25 cellular contexts compared by ENCODE assay signal in genomic region chr10:122503886-122504285, GRCh38. TPM values are rescaled to one million over a fixed set of nuclear protein-coding genes. Genes with fewer than 3 reads are reported as not detected.
DNase-seq lines count a peak whose midpoint lies in the region; ATAC-seq, FAIRE-seq and TF ChIP-seq lines count a peak whose summit lies in the region.
"Had no signal": no experiment of that assay in that cellular context is flagged by ENCODE, and none has a peak within 500 bp of the region (broad histone marks: within the 10 kb centered on the region; RNA-seq: fewer than 3 reads in every experiment).

No MANE protein-coding gene starts in this region.

- peak overlapping the region; percentile 45 for H3K4me2 ChIP-seq in A549
- H3K4me2 ChIP-seq: BLaER1 treated with 17β-estradiol and CSF1 and Interleukin-3, amounts not matched to agents 10 nM and 100 nM had no signal

- CTCF ChIA-PET in A549 (lab: Yijun Ruan, JAX), result interaction anchor here (0.8 to 4.2 kb wide), 7 partner anchors 10 to 72 kb away, joined by 3 to 12 read pairs (median 3); no protein-coding TSS in a partner anchor
- CTCF ChIA-PET in activated CD4-positive, alpha-beta memory T cell treated with anti-CD3 and anti-CD28 coated beads for 36 hours (lab: Charles Lee), result interaction anchor here (0.8 kb wide), 1 partner anchor 62 kb away, joined by 5 read pairs; no protein-coding TSS in a partner anchor

- H3K36me3 Mint-ChIP-seq in activated CD4-positive, alpha-beta memory T cell treated with anti-CD3 and anti-CD28 coated beads for 36 hours, result no peaks in the 10 kb centered on the region
- H3K36me3 Mint-ChIP-seq: activated naive CD4-positive, alpha-beta T cell treated with anti-CD3 and anti-CD28 coated beads, Interleukin-2, amount 50 U/mL, for 24 hours; stimulated activated effector memory CD8-positive, alpha-beta T cell treated with anti-CD3 and anti-CD28 coated beads, Interleukin-12 subunit alpha, Interleukin-12 subunit beta, amount 100 ng/mL, for 72 hours; type B pancreatic cell had no signal

- intact Hi-C loops in ascending aorta (cut with DNase I), result no loop called here
- intact Hi-C loops in activated CD4-positive, alpha-beta memory T cell treated with anti-CD3 and anti-CD28 coated beads for 36 hours (cut with micrococcal nuclease), result no loop called here

- POLR2A ChIA-PET in A549 (lab: Yijun Ruan, JAX), result no interaction called here
- POLR2A ChIA-PET in activated CD4-positive, alpha-beta memory T cell treated with anti-CD3 and anti-CD28 coated beads for 36 hours (lab: Charles Lee), result no interaction called here

- H3K9me3 ChIP-seq in A549 (no peaks in the 10 kb centered on the region), ascending aorta (no peaks in the 10 kb centered on the region), gastroesophageal sphincter (no peaks in the 10 kb centered on the region), skeletal muscle tissue (ENCODE audit: control insufficient read depth in 3 of 3, low read length in 3 of 3) (no peaks in the 10 kb centered on the region)
- H3K9me3 ChIP-seq: BLaER1 treated with 17β-estradiol and CSF1 and Interleukin-3, amounts not matched to agents 10 nM and 100 nM had no signal

- H3K4me3 ChIP-seq in A549 (no peak overlapping the region), ascending aorta (no peak overlapping the region), gastroesophageal sphincter (no peak overlapping the region), skeletal muscle tissue (ENCODE audit: low read length in 3 of 3) (no peak overlapping the region)
- H3K4me3 ChIP-seq: BLaER1 treated with 17β-estradiol and CSF1 and Interleukin-3, amounts not matched to agents 10 nM and 100 nM; skin epidermis had no signal

- no peak for TF ChIP-seq POLR2A in A549 (IDR thresholded peaks at IDR 0.05; ENCODE audit: low read length)
- no peak for TF ChIP-seq POLR2A in gastroesophageal sphincter (IDR thresholded peaks at IDR 0.05)

- H3K9me3 Mint-ChIP-seq in activated CD4-positive, alpha-beta memory T cell treated with anti-CD3 and anti-CD28 coated beads for 36 hours, result no peaks in the 10 kb centered on the region
- H3K9me3 Mint-ChIP-seq: activated B cell treated with CpG ODN at 0.5 μM for 24 hours; activated naive CD4-positive, alpha-beta T cell treated with anti-CD3 and anti-CD28 coated beads, Interleukin-2, amount 50 U/mL, for 24 hours; activated T-cell treated with anti-CD3 and anti-CD28 coated beads, Interleukin-2, amount 50 U/mL, for 24 hours; effector memory CD8-positive, alpha-beta T cell; neural crest cell; stimulated activated effector memory CD8-positive, alpha-beta T cell treated with anti-CD3 and anti-CD28 coated beads, Interleukin-12 subunit alpha, Interleukin-12 subunit beta, amount 100 ng/mL, for 72 hours; type B pancreatic cell had no signal

- no peaks in the 10 kb centered on the region for H3K4me1 Mint-ChIP-seq in activated CD4-positive, alpha-beta memory T cell treated with anti-CD3 and anti-CD28 coated beads for 36 hours (ENCODE audit: low read depth)
- H3K4me1 Mint-ChIP-seq: activated B cell treated with CpG ODN at 0.5 μM for 24 hours; activated naive CD4-positive, alpha-beta T cell treated with anti-CD3 and anti-CD28 coated beads, Interleukin-2, amount 50 U/mL, for 24 hours had no signal

- 92% methylated on average over 4 of the region's 12 CpGs for WGBS in A549 (ENCODE audit: missing lambda C conversion rate)
- WGBS in gastroesophageal sphincter (ENCODE audit: low coverage in 1 of 2), 2 donors, result 60% methylated on average over 1 of the region's 12 CpGs; no CpG with 5 or more reads in 1 of the 2 donors

- DNase-seq in A549 (ENCODE audit: low read depth in 1 of 2, low spot score in 1 of 2) (no peak), ascending aorta (ENCODE audit: low spot score in 2 of 2) (no peak), GM19238 (ENCODE audit: insufficient read length, low spot score) (no peak)
- no peak for DNase-seq in activated CD4-positive, alpha-beta memory T cell treated with anti-CD3 and anti-CD28 coated beads for 36 hours
- DNase-seq: activated B cell treated with CpG ODN at 0.5 μM for 24 hours; activated CD8-positive, alpha-beta memory T cell treated with anti-CD3 and anti-CD28 coated beads for 24 hours; activated T-cell treated with anti-CD3 and anti-CD28 coated beads, Interleukin-2, amount 50 U/mL, for 24 hours; effector memory CD8-positive, alpha-beta T cell; glutamatergic neuron; Kasumi-1; stimulated activated CD4-positive, alpha-beta T cell treated with anti-CD3 and anti-CD28 coated beads, Interleukin-1b, Interleukin-23, amount 100 ng/mL, for 48 hours had no signal

- TF ChIP-seq CTCF in A549 (IDR thresholded peaks at IDR 0.05), result no peak
- TF ChIP-seq CTCF in ascending aorta (IDR thresholded peaks at IDR 0.05), result no peak
- no peak for TF ChIP-seq CTCF in gastroesophageal sphincter (IDR thresholded peaks at IDR 0.05)

- H3K27me3 ChIP-seq in ascending aorta (no peaks in the 10 kb centered on the region), gastroesophageal sphincter (no peaks in the 10 kb centered on the region), skeletal muscle tissue (ENCODE audit: control insufficient read depth in 3 of 3, insufficient read depth in 3 of 3, low read length in 3 of 3) (no peaks in the 10 kb centered on the region)
- H3K27me3 ChIP-seq: BLaER1 treated with 17β-estradiol and CSF1 and Interleukin-3, amounts not matched to agents 10 nM and 100 nM had no signal

- H3K4me3 Mint-ChIP-seq in activated CD4-positive, alpha-beta memory T cell treated with anti-CD3 and anti-CD28 coated beads for 36 hours, result no peak overlapping the region
- H3K4me3 Mint-ChIP-seq: activated B cell treated with CpG ODN at 0.5 μM for 24 hours; activated naive CD4-positive, alpha-beta T cell treated with anti-CD3 and anti-CD28 coated beads, Interleukin-2, amount 50 U/mL, for 24 hours; activated T-cell treated with anti-CD3 and anti-CD28 coated beads, Interleukin-2, amount 50 U/mL, for 24 hours; effector memory CD8-positive, alpha-beta T cell; neural crest cell; stimulated activated effector memory CD8-positive, alpha-beta T cell treated with anti-CD3 and anti-CD28 coated beads, Interleukin-12 subunit alpha, Interleukin-12 subunit beta, amount 100 ng/mL, for 72 hours; type B pancreatic cell had no signal

- no peak overlapping the region for H3K27ac Mint-ChIP-seq in activated CD4-positive, alpha-beta memory T cell treated with anti-CD3 and anti-CD28 coated beads for 36 hours
- H3K27ac Mint-ChIP-seq: activated B cell treated with CpG ODN at 0.5 μM for 24 hours; activated naive CD4-positive, alpha-beta T cell treated with anti-CD3 and anti-CD28 coated beads, Interleukin-2, amount 50 U/mL, for 24 hours; activated T-cell treated with anti-CD3 and anti-CD28 coated beads, Interleukin-2, amount 50 U/mL, for 24 hours; progenitor cell of endocrine pancreas; stimulated activated effector memory CD8-positive, alpha-beta T cell treated with anti-CD3 and anti-CD28 coated beads, Interleukin-12 subunit alpha, Interleukin-12 subunit beta, amount 100 ng/mL, for 72 hours; type B pancreatic cell had no signal

- no peak for FAIRE-seq in A549 (lab: Jason Lieb, UNC)
- FAIRE-seq: H1 had no signal

- ATAC-seq in A549 (no peak), gastroesophageal sphincter (no peak), GM18502 (IDR thresholded peaks at IDR 0.05; ENCODE audit: poor library complexity, unreplicated experiment) (no peak), HG02870 (IDR thresholded peaks at IDR 0.05; ENCODE audit: unreplicated experiment) (no peak)
- ATAC-seq: effector memory CD8-positive, alpha-beta T cell; stimulated activated effector memory CD8-positive, alpha-beta T cell treated with anti-CD3 and anti-CD28 coated beads, Interleukin-12 subunit alpha, Interleukin-12 subunit beta, amount 100 ng/mL, for 72 hours had no signal

- TF ChIP-seq EP300 in A549 (IDR thresholded peaks at IDR 0.05), result no peak
- no peak for TF ChIP-seq EP300 in gastroesophageal sphincter (IDR thresholded peaks at IDR 0.05)

- peak overlapping the region; percentile 50 to 68; a peak in 4 of 6 replicates for H3K27ac ChIP-seq in A549
- H3K27ac ChIP-seq in ascending aorta, result peak overlapping the region; percentile 75 to 95
- peak overlapping the region in 3 of 4 donors; percentile 34 to 66 (median 60) for H3K27ac ChIP-seq in gastroesophageal sphincter
- peak overlapping the region; percentile 36 for H3K27ac ChIP-seq in skeletal muscle tissue (ENCODE audit: low read depth, low read length)

- H3K9ac ChIP-seq in skeletal muscle tissue (ENCODE audit: low read depth in 1 of 3, low read length in 3 of 3), result no peak overlapping the region
- H3K9ac ChIP-seq: BLaER1 treated with 17β-estradiol and CSF1 and Interleukin-3, amounts not matched to agents 10 nM and 100 nM had no signal

- peaks cover 18 to 27% of the 10 kb centered on the region in 2 donors for H3K36me3 ChIP-seq in ascending aorta
- H3K36me3 ChIP-seq in gastroesophageal sphincter, result peaks cover 0 to 28% of the 10 kb centered on the region in 2 donors
- peaks cover 5 to 19% (median 11%) of the 10 kb centered on the region in 3 donors for H3K36me3 ChIP-seq in skeletal muscle tissue (ENCODE audit: control insufficient read depth in 3 of 3, insufficient read depth in 3 of 3, low read length in 3 of 3)
- H3K36me3 ChIP-seq: BLaER1 treated with 17β-estradiol and CSF1 and Interleukin-3, amounts not matched to agents 10 nM and 100 nM had no signal

- peaks cover 12% of the 10 kb centered on the region for H3K4me1 ChIP-seq in A549
- peaks cover 22 to 30% of the 10 kb centered on the region in 2 donors for H3K4me1 ChIP-seq in ascending aorta
- H3K4me1 ChIP-seq in gastroesophageal sphincter, result peaks cover 0 to 45% (median 17%) of the 10 kb centered on the region in 3 donors
- H3K4me1 ChIP-seq in skeletal muscle tissue (ENCODE audit: control insufficient read depth in 3 of 3, insufficient read depth in 3 of 3, low read length in 3 of 3), result peaks cover 16 to 31% (median 27%) of the 10 kb centered on the region in 3 donors

- no peaks in the 10 kb centered on the region for H3K27me3 Mint-ChIP-seq in activated CD4-positive, alpha-beta memory T cell treated with anti-CD3 and anti-CD28 coated beads for 36 hours
- H3K27me3 Mint-ChIP-seq: activated naive CD4-positive, alpha-beta T cell treated with anti-CD3 and anti-CD28 coated beads, Interleukin-2, amount 50 U/mL, for 24 hours; activated T-cell treated with anti-CD3 and anti-CD28 coated beads, Interleukin-2, amount 50 U/mL, for 24 hours; type B pancreatic cell had no signal

- no peak for TF ChIP-seq RAD21 in A549 (conservative IDR thresholded peaks at IDR 0.05 in 1 of 2, IDR thresholded peaks at IDR 0.05 in 1 of 2)

RNA-seq across cellular contexts. Expression of gene HTRA1, which starts 42.5 kb away (rescaled TPM):
- 65.6 and 92.3 TPM in 2 replicates for polyA plus RNA-seq in A549 (2011; rRNA removed)
- polyA plus RNA-seq in A549 (2012; cell fraction: cytosol; rRNA removed), result 20.2 and 25.5 TPM in 2 replicates
- 17.3 and 28.3 TPM in 2 replicates for polyA plus RNA-seq in A549 (2012; cell fraction: nucleus; rRNA removed)
- polyA plus RNA-seq in A549 (2017; fragmentation: RNase III; extraction: RNeasy Plus Mini Kit Qiagen cat#74134 plus additional on column Dnase treatment), result 31.9 to 51.5 TPM (median 50.7 TPM) in 3 replicates
- 19.0 and 20.6 TPM in 2 replicates for polyA minus RNA-seq in A549 (2011; rRNA and poly(A)+ RNA removed)
- total RNA-seq in ascending aorta, result 112 TPM
- 100 to 1,000 TPM; 107 to 137 (median 111) TPM for total RNA-seq in gastroesophageal sphincter
- 69.9 TPM for total RNA-seq in skeletal muscle tissue
- not detected for total RNA-seq in activated CD4-positive, alpha-beta memory T cell treated with anti-CD3 and anti-CD28 coated beads for 36 hours
- total RNA-seq: activated B cell treated with CpG ODN at 0.5 μM for 24 hours had no signal

RNA-seq across cellular contexts. Expression of gene ARMS2, which starts 49.4 kb away (rescaled TPM):
- not detected in 2 replicates for polyA plus RNA-seq in A549 (2011; rRNA removed)
- polyA plus RNA-seq in A549 (2012; cell fraction: cytosol; rRNA removed), result 0.05 TPM in 1 of 2 replicates, not detected in the other
- polyA plus RNA-seq in A549 (2012; cell fraction: nucleus; rRNA removed), result not detected in 2 replicates
- not detected in 3 replicates for polyA plus RNA-seq in A549 (2017; fragmentation: RNase III; extraction: RNeasy Plus Mini Kit Qiagen cat#74134 plus additional on column Dnase treatment)
- polyA minus RNA-seq in A549 (2011; rRNA and poly(A)+ RNA removed), result not detected in 2 replicates
- total RNA-seq in ascending aorta, result not detected
- not detected for total RNA-seq in gastroesophageal sphincter
- not detected for total RNA-seq in skeletal muscle tissue
- total RNA-seq in activated CD4-positive, alpha-beta memory T cell treated with anti-CD3 and anti-CD28 coated beads for 36 hours, result not detected
- total RNA-seq: activated B cell treated with CpG ODN at 0.5 μM for 24 hours, Daoy, H1, left lobe of liver, neural crest cell, progenitor cell of endocrine pancreas had no signal
- polyA plus RNA-seq: H1 had no signal

RNA-seq across cellular contexts. Expression of gene DMBT1, which starts 56.7 kb away (rescaled TPM):
- 0.01 and 0.05 TPM in 2 replicates for polyA plus RNA-seq in A549 (2011; rRNA removed)
- polyA plus RNA-seq in A549 (2012; cell fraction: cytosol; rRNA removed), result 0.01 TPM in 2 replicates
- polyA plus RNA-seq in A549 (2012; cell fraction: nucleus; rRNA removed), result 0.01 TPM in 1 of 2 replicates, not detected in the other
- 0.01 to 0.03 TPM in 2 of 3 replicates, not detected in the other for polyA plus RNA-seq in A549 (2017; fragmentation: RNase III; extraction: RNeasy Plus Mini Kit Qiagen cat#74134 plus additional on column Dnase treatment)
- 0.15 TPM in 1 of 2 replicates, not detected in the other for polyA minus RNA-seq in A549 (2011; rRNA and poly(A)+ RNA removed)
- not detected for total RNA-seq in ascending aorta
- total RNA-seq in gastroesophageal sphincter, result 1 to 10 TPM in 1 of 4 donors, under 1 TPM in 1, not detected in 2; 0.08 to 2.8 TPM
- total RNA-seq in skeletal muscle tissue, result not detected
- not detected for total RNA-seq in activated CD4-positive, alpha-beta memory T cell treated with anti-CD3 and anti-CD28 coated beads for 36 hours
- total RNA-seq: activated B cell treated with CpG ODN at 0.5 μM for 24 hours, H1, neural crest cell had no signal

Comparison
In these comparisons a context has a peak if more than half of its experiments do, and no peak if none do; other contexts are left out.
1. RNA of gene HTRA1, which starts 42.5 kb away (total RNA-seq): 112 TPM in ascending aorta (single experiment), 107 to 137 TPM in gastroesophageal sphincter and 69.9 TPM in skeletal muscle tissue (single experiment); not detected in activated CD4-positive, alpha-beta memory T cell treated with anti-CD3 and anti-CD28 coated beads for 36 hours; every median in the first group is over 10 times any median in the second.
2. Peak in every context shown above with its lines, with median percentiles within 50 percentile points of each other: H3K27ac ChIP-seq.